8 cellular contexts compared by ENCODE assay signal in genomic region chr21:29372063-29372802, GRCh38.
A peak's percentile ranks its signal among the peaks of the same experiment; 100 is the strongest.
DNase-seq lines count a peak whose midpoint lies in the region; ATAC-seq lines count a peak whose summit lies in the region.

No MANE protein-coding gene starts in this region.

- no peak overlapping the region for H3K56ac ChIP-seq in mesendoderm (ENCODE audit: low read length)

- no peaks in the 10 kb centered on the region for H3K79me2 ChIP-seq in mesendoderm (ENCODE audit: control insufficient read depth, insufficient read depth, low read length)

- no peak overlapping the region for H3K9ac ChIP-seq in mesendoderm (ENCODE audit: low read length)

- H4K5ac ChIP-seq in mesendoderm (ENCODE audit: low read length), result no peak overlapping the region

- H4K8ac ChIP-seq in mesendoderm (ENCODE audit: low read depth, low read length), result no peak overlapping the region

- no peak overlapping the region for H3K18ac ChIP-seq in mesendoderm (ENCODE audit: low read length)

- no CpG with 5 or more reads among the region's 11 CpGs for WGBS in mesendoderm (ENCODE audit: extremely low coverage, insufficient coverage, low lambda C conversion rate)

- no peaks in the 10 kb centered on the region for H3K79me1 ChIP-seq in mesendoderm (ENCODE audit: low read length)

- no peak overlapping the region for H3K4ac ChIP-seq in mesendoderm (ENCODE audit: low read depth, low read length)

- H3K4me1 ChIP-seq in mesendoderm (ENCODE audit: control insufficient read depth, low read depth, low read length), result peaks cover 3% of the 10 kb centered on the region

- no peaks in the 10 kb centered on the region for H3K36me3 Mint-ChIP-seq in effector memory CD8-positive, alpha-beta T cell (ENCODE audit: insufficient read depth)

- DNase-seq in D341Med (ENCODE audit: low spot score) (peak; percentile 70), NCI-H510A (lab: John Stamatoyannopoulos, UW) (peak; percentile 36), mesendoderm (peak; percentile 87), substantia nigra (lab: John Stamatoyannopoulos, UW) (peak in 26 of 49 donors; percentile 5 to 75 (median 23))
- peak; percentile 18 for DNase-seq in activated CD4-positive, alpha-beta T cell treated with anti-CD3 and anti-CD28 coated beads for 1 hour
- DNase-seq in effector memory CD8-positive, alpha-beta T cell, result peak; percentile 58 to 61 (median 60)

- H3K27me3 ChIP-seq in mesendoderm (ENCODE audit: insufficient read depth, low read length, poor library complexity), result no peaks in the 10 kb centered on the region

- H3K27me3 Mint-ChIP-seq in effector memory CD8-positive, alpha-beta T cell, result no peaks in the 10 kb centered on the region

- no peak overlapping the region for H3K4me2 ChIP-seq in mesendoderm (ENCODE audit: low read length)

- H2BK120ac ChIP-seq in mesendoderm (ENCODE audit: low read depth, low read length), result no peak overlapping the region

- H3K4me3 Mint-ChIP-seq in effector memory CD8-positive, alpha-beta T cell, result no peak overlapping the region

- H2AK5ac ChIP-seq in mesendoderm (ENCODE audit: low read length), result no peak overlapping the region

- H3K27ac ChIP-seq in mesendoderm (ENCODE audit: low read depth, low read length), result no peak overlapping the region
- no peak overlapping the region for H3K27ac ChIP-seq in substantia nigra (ENCODE audit: low read depth, low read length, poor library complexity, severe bottlenecking)

- no peak overlapping the region for H2BK15ac ChIP-seq in mesendoderm (replicated peaks; ENCODE audit: low read depth)

- no peaks in the 10 kb centered on the region for H3K36me3 ChIP-seq in mesendoderm (ENCODE audit: control insufficient read depth, insufficient read depth, low read length)

- no peaks in the 10 kb centered on the region for H3K9me3 Mint-ChIP-seq in effector memory CD8-positive, alpha-beta T cell

- no peak overlapping the region for H2BK5ac ChIP-seq in mesendoderm (ENCODE audit: low read length)

- no peak overlapping the region for H3K23ac ChIP-seq in mesendoderm (ENCODE audit: low read length)

- ATAC-seq in GM19395 (IDR thresholded peaks at IDR 0.05; ENCODE audit: unreplicated experiment) (peak; percentile 89), HG03457 (IDR thresholded peaks at IDR 0.05; ENCODE audit: unreplicated experiment) (peak; percentile 55)
- ATAC-seq in effector memory CD8-positive, alpha-beta T cell (replicated peaks), result peak; percentile 87

- no peak overlapping the region for H3K4me3 ChIP-seq in mesendoderm (ENCODE audit: low read length)

- H3K27ac Mint-ChIP-seq in effector memory CD8-positive, alpha-beta T cell, result peak overlapping the region in 1 of 2 donors; percentile 55

- H3K4me1 Mint-ChIP-seq in effector memory CD8-positive, alpha-beta T cell (ENCODE audit: low read depth in 2 of 2), result peaks cover 0 to 8% of the 10 kb centered on the region in 2 donors

Comparison
In these comparisons a context has a peak if more than half of its experiments do, and no peak if none do; other contexts are left out.
1. DNase-seq: peak in every context shown above with its lines; median percentile 87 in mesendoderm; 70 in D341Med; 60 in effector memory CD8-positive, alpha-beta T cell; 36 in NCI-H510A; 23 in substantia nigra; 18 in activated CD4-positive, alpha-beta T cell treated with anti-CD3 and anti-CD28 coated beads for 1 hour.